ENCODE assay signal across 15 cellular contexts in the genomic region with DNA sequence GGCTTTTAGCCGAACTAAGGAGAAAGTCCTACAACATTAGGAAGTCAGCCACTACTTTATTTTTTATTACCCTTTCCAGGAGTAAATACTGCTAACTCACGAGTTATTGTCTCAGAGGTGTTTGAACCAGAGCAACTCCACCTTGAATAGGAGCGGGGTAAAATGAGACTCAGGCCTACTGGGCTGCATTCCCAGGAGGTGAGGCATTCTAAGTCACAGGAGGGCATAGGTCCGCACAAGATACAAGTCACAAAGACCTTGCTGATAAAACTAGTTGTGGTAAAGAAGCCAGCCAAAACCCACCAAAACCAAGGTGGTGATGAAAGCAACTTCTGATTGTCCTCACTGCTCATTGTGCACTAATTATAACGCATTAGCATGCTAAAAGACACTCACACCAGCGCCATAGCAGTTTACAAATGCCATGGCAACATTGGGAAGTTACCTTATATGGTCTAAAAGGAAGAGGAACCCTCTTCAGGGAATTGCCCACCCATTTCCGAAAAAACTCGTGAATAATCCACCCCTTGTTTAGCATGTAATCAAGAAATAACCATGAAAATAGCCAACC.
A peak's percentile ranks its signal among the peaks of the same experiment; 100 is the strongest.
DNase-seq lines count a peak whose midpoint lies in the region; ATAC-seq, FAIRE-seq and TF ChIP-seq lines count a peak whose summit lies in the region.
"Had no signal": no experiment of that assay in that cellular context is flagged by ENCODE, and none has a peak within 500 bp of the region (broad histone marks: within the 10 kb centered on the region; RNA-seq: fewer than 3 reads in every experiment).

No MANE protein-coding gene starts in this region.

- CTCF ChIA-PET in GM12878 (lab: Yijun Ruan, JAX): interaction anchor here (1.2 kb wide), 1 partner anchor 38 kb away, joined by 3 read pairs; no protein-coding TSS in a partner anchor

- ATAC-seq in GM12878 (peak; percentile 10), GM18502 (IDR thresholded peaks at IDR 0.05; ENCODE audit: poor library complexity, unreplicated experiment) (no peak)
- ATAC-seq: Panc1 had no signal

- FAIRE-seq in GM12878 (lab: Jason Lieb, UNC): no peak
- FAIRE-seq: GM12891 had no signal

- peak overlapping the region; percentile 2 for H2AFZ ChIP-seq in GM12878 (ENCODE audit: control insufficient read depth, low read depth, low read length)

- RAD21 ChIA-PET in GM12878 (lab: Charles Lee; ENCODE audit: unreplicated experiment): no interaction called here

- no peaks in the 10 kb centered on the region for H3K9me3 ChIP-seq in HUES48 (ENCODE audit: control insufficient read depth, insufficient read depth, low read length)
- H3K9me3 ChIP-seq in GM12878 (replicated peaks; ENCODE audit: control insufficient read depth, insufficient read depth, low read length): no peaks in the 10 kb centered on the region
- no peaks in the 10 kb centered on the region for H3K9me3 ChIP-seq in spleen

- H3K27ac ChIP-seq in HUES48 (ENCODE audit: low read depth, low read length): peak overlapping the region; percentile 85
- H3K27ac ChIP-seq in GM12878 (ENCODE audit: control insufficient read depth, insufficient read depth): no peak overlapping the region; the same call in 1 of the 2 replicates
- H3K27ac ChIP-seq in spleen: no peak overlapping the region

- in situ Hi-C loops in GM12878 (cut with MboI): no loop called here

- TF ChIP-seq RAD21 in GM12878 (IDR thresholded peaks at IDR 0.05; ENCODE audit: insufficient read depth, low read depth, low read length): no peak

- DNase-seq in ELF-1 (ENCODE audit: low read depth, low spot score): peak; percentile 35
- DNase-seq in GM12878 (ENCODE audit: low read depth, low spot score): no peak
- peak; percentile 36 for DNase-seq in iPS DF 4.7 (ENCODE audit: extremely low read depth, low spot score)
- DNase-seq in spleen: no peak
- DNase-seq in stimulated activated CD4-positive, alpha-beta T cell treated with anti-CD3 and anti-CD28 coated beads, Interleukin-4, amount 100 ng/mL, for 1 hour: no peak
- no peak for DNase-seq in retina
- DNase-seq: COR-L47, IMR-90, NCI-H1694, NCI-H69, SHP77 treated with DMSO at 0.1 percent for 48 hours had no signal

- no peak overlapping the region for H3K4me3 ChIP-seq in HUES48 (ENCODE audit: low read depth, low read length)
- H3K4me3 ChIP-seq in GM12878: no peak overlapping the region
- no peak overlapping the region for H3K4me3 ChIP-seq in spleen

- peaks cover 47% of the 10 kb centered on the region for H3K4me1 ChIP-seq in HUES48 (ENCODE audit: control insufficient read depth, insufficient read depth, low read length)
- H3K4me1 ChIP-seq in GM12878 (ENCODE audit: control insufficient read depth, insufficient read depth, low read length): peaks cover 7% of the 10 kb centered on the region
- H3K4me1 ChIP-seq in spleen: no peaks in the 10 kb centered on the region

- TF ChIP-seq CTCF in GM12878 (IDR thresholded peaks at IDR 0.05 in 2 of 3, conservative IDR thresholded peaks at IDR 0.05 in 1 of 3; ENCODE audit: control insufficient read depth in 2 of 3, extremely low read depth in 1 of 3, insufficient read depth in 1 of 3, low read depth in 3 of 3, low read length in 3 of 3) (no peak), spleen (IDR thresholded peaks at IDR 0.05 in 8 of 11, conservative IDR thresholded peaks at IDR 0.05 in 3 of 11) (no peak)

- H3K27me3 ChIP-seq in HUES48 (ENCODE audit: control insufficient read depth, insufficient read depth, low read length) (no peaks in the 10 kb centered on the region), GM12878 (replicated peaks in 1 of 2; ENCODE audit: control insufficient read depth in 2 of 2, insufficient read depth in 2 of 2, low read length in 1 of 2) (no peaks in the 10 kb centered on the region), spleen (replicated peaks in 1 of 7) (no peaks in the 10 kb centered on the region)

- WGBS in GM12878 (ENCODE audit: insufficient coverage, insufficient replicate concordance, low lambda C conversion rate, missing lambda C conversion rate): 36% methylated on average over 8 of the region's 8 CpGs
- WGBS in spleen, 5 donors: 77 to 81% (median 78%) methylated on average over 8 of the region's 8 CpGs

- TF ChIP-seq EP300 in GM12878 (IDR thresholded peaks at IDR 0.05; ENCODE audit: borderline replicate concordance in 1 of 2, control insufficient read depth in 1 of 2, low read depth in 2 of 2, low read length in 2 of 2): no peak

- TF ChIP-seq POLR2A in GM12878 (IDR thresholded peaks at IDR 0.05; ENCODE audit: low read depth, low read length) (no peak), spleen (IDR thresholded peaks at IDR 0.05) (no peak)

- no peak overlapping the region for H3K9ac ChIP-seq in HUES48 (ENCODE audit: low read depth, low read length)
- no peak overlapping the region for H3K9ac ChIP-seq in GM12878 (ENCODE audit: control insufficient read depth, insufficient read depth, low read length)

- peak overlapping the region; percentile 53 for H3K4me2 ChIP-seq in GM12878 (ENCODE audit: control insufficient read depth, insufficient read depth)

- POLR2A ChIA-PET in GM12878 (lab: Charles Lee): no interaction called here

- no peaks in the 10 kb centered on the region for H3K79me2 ChIP-seq in GM12878 (ENCODE audit: control insufficient read depth, insufficient read depth, low read length)

- BruUV-seq in GM12878 (replicated peaks; lab: Mats Ljungman, UMichigan): no TSS peak

- intact Hi-C loops in GM12878 (cut with micrococcal nuclease; ENCODE audit: unreplicated experiment): loop anchor here (5.0 kb wide), 4 partner anchors 149 to 334 kb away; no protein-coding TSS in a partner anchor
- intact Hi-C loops in spleen (cut with DNase I; ENCODE audit: low total_unique reads): no loop called here

- SMC1A ChIA-PET in GM12878 (lab: Charles Lee; ENCODE audit: uncharacterized antibody, unreplicated experiment): no interaction called here

- H4K20me1 ChIP-seq in GM12878 (ENCODE audit: control insufficient read depth, insufficient read depth): no peaks in the 10 kb centered on the region

- H3K36me3 ChIP-seq in HUES48 (ENCODE audit: control insufficient read depth, insufficient read depth, low read length) (no peaks in the 10 kb centered on the region), GM12878 (ENCODE audit: control insufficient read depth in 2 of 2, insufficient read depth in 2 of 2, low read length in 1 of 2) (no peaks in the 10 kb centered on the region), spleen (no peaks in the 10 kb centered on the region)

TF ChIP-seq in GM12878, 131 proteins besides CTCF, POLR2A, EP300 and RAD21 (continues in another document):
- no peak for TF ChIP-seq NFXL1 (IDR thresholded peaks at IDR 0.05; ENCODE audit: borderline replicate concordance)
- TF ChIP-seq TCF12 (IDR thresholded peaks at IDR 0.05; ENCODE audit: low read depth, low read length): no peak
- no peak for TF ChIP-seq ZNF24 (IDR thresholded peaks at IDR 0.05)
- TF ChIP-seq CHD4 (IDR thresholded peaks at IDR 0.05): no peak
- 0 out of 2 replicates have a peak, but pooled peaks have one; percentile 11 for TF ChIP-seq RUNX3 (IDR thresholded peaks at IDR 0.05; ENCODE audit: low read length)
- no peak for TF ChIP-seq HDAC2 (IDR thresholded peaks at IDR 0.05)
- TF ChIP-seq HCFC1 (IDR thresholded peaks at IDR 0.05; ENCODE audit: low read length): no peak
- peak; percentile 44 to 90 for TF ChIP-seq SRF (IDR thresholded peaks at IDR 0.05; ENCODE audit: low read depth in 2 of 2, low read length in 2 of 2)
- no peak for TF ChIP-seq ZZZ3 (IDR thresholded peaks at IDR 0.05; ENCODE audit: control insufficient read depth, insufficient read length, low read depth)
- TF ChIP-seq, protein P1, sequence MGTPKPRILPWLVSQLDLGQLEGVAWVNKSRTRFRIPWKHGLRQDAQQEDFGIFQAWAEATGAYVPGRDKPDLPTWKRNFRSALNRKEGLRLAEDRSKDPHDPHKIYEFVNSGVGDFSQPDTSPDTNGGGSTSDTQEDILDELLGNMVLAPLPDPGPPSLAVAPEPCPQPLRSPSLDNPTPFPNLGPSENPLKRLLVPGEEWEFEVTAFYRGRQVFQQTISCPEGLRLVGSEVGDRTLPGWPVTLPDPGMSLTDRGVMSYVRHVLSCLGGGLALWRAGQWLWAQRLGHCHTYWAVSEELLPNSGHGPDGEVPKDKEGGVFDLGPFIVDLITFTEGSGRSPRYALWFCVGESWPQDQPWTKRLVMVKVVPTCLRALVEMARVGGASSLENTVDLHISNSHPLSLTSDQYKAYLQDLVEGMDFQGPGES (IDR thresholded peaks at IDR 0.05): no peak
- no peak for TF ChIP-seq CBFB (IDR thresholded peaks at IDR 0.05; ENCODE audit: low read depth)
- no peak for TF ChIP-seq HDAC6 (IDR thresholded peaks at IDR 0.05; ENCODE audit: unreplicated experiment)
- no peak for TF ChIP-seq JUND (IDR thresholded peaks at IDR 0.05; ENCODE audit: low read depth, low read length)
- TF ChIP-seq, protein P2, sequence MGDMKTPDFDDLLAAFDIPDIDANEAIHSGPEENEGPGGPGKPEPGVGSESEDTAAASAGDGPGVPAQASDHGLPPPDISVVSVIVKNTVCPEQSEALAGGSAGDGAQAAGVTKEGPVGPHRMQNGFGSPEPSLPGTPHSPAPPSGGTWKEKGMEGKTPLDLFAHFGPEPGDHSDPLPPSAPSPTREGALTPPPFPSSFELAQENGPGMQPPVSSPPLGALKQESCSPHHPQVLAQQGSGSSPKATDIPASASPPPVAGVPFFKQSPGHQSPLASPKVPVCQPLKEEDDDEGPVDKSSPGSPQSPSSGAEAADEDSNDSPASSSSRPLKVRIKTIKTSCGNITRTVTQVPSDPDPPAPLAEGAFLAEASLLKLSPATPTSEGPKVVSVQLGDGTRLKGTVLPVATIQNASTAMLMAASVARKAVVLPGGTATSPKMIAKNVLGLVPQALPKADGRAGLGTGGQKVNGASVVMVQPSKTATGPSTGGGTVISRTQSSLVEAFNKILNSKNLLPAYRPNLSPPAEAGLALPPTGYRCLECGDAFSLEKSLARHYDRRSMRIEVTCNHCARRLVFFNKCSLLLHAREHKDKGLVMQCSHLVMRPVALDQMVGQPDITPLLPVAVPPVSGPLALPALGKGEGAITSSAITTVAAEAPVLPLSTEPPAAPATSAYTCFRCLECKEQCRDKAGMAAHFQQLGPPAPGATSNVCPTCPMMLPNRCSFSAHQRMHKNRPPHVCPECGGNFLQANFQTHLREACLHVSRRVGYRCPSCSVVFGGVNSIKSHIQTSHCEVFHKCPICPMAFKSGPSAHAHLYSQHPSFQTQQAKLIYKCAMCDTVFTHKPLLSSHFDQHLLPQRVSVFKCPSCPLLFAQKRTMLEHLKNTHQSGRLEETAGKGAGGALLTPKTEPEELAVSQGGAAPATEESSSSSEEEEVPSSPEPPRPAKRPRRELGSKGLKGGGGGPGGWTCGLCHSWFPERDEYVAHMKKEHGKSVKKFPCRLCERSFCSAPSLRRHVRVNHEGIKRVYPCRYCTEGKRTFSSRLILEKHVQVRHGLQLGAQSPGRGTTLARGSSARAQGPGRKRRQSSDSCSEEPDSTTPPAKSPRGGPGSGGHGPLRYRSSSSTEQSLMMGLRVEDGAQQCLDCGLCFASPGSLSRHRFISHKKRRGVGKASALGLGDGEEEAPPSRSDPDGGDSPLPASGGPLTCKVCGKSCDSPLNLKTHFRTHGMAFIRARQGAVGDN (IDR thresholded peaks at IDR 0.05): no peak
- no peak for TF ChIP-seq NFIC (IDR thresholded peaks at IDR 0.05; ENCODE audit: low read depth, low read length)
- no peak for TF ChIP-seq ZNF207 (IDR thresholded peaks at IDR 0.05; ENCODE audit: borderline replicate concordance)

Comparison
In these comparisons a context has a peak if more than half of its experiments do, and no peak if none do; other contexts are left out.
1. DNase-seq: peak in ELF-1 (single experiment) and iPS DF 4.7 (single experiment); none in GM12878 (single experiment), spleen (single experiment), stimulated activated CD4-positive, alpha-beta T cell treated with anti-CD3 and anti-CD28 coated beads, Interleukin-4, amount 100 ng/mL, for 1 hour (single experiment) and retina (single experiment).